In the genomic region with DNA sequence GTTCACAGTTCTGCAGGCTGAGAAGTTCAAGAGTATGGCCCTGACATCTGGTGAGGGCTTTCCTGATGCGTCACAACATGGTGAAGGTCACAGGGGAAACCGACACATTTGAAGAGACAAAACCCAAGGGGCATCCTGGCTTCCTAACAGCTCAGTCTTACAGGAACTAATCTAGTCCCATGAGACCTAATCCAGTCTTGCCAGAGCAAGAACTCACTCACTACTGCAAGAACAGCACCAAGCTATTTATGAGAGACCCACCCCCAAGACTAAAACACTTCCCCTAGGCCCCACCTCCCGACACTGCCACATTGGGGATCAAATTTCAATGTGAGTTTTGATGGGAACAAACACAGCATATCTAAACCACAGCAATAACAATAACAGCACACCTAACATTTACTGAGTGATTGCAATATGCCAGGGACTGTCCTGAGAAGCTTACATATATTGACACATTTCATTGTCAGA, we compare ENCODE assay signal across 19 cellular contexts. TPM values are rescaled to one million over a fixed set of nuclear protein-coding genes. Genes with fewer than 3 reads are reported as not detected.
DNase-seq lines count a peak whose midpoint lies in the region; ATAC-seq, FAIRE-seq and TF ChIP-seq lines count a peak whose summit lies in the region.
"Had no signal": no experiment of that assay in that cellular context is flagged by ENCODE, and none has a peak within 500 bp of the region (broad histone marks: within the 10 kb centered on the region; RNA-seq: fewer than 3 reads in every experiment).

No MANE protein-coding gene starts in this region.

- H2AFZ ChIP-seq in GM12878 (ENCODE audit: control insufficient read depth, low read depth, low read length) = peak overlapping the region; percentile 5; the same call in 1 of the 2 replicates

- no peak overlapping the region for H3K9ac ChIP-seq in GM12878 (ENCODE audit: control insufficient read depth, insufficient read depth, low read length)

- DNase-seq in AG10803 (ENCODE audit: low read depth) = peak; percentile 20
- DNase-seq in NB4 (ENCODE audit: low read depth) = peak; percentile 75
- no peak for DNase-seq in GM12878 (ENCODE audit: low read depth, low spot score)
- no peak for DNase-seq in glutamatergic neuron
- no peak for DNase-seq in glomerular visceral epithelial cell (ENCODE audit: extremely low spot score)
- DNase-seq in activated T-cell treated with anti-CD3 and anti-CD28 coated beads, Interleukin-2, amount 50 U/mL, for 4 hours = no peak
- no peak for DNase-seq in activated CD4-positive, alpha-beta memory T cell treated with anti-CD3 and anti-CD28 coated beads for 36 hours
- DNase-seq: activated CD4-positive, alpha-beta memory T cell treated with anti-CD3 and anti-CD28 coated beads, Interleukin-2, amount 10 ng/mL, durations not matched to agents 7 days and 5 days; adrenal gland; foreskin melanocyte; NCI-H2107; right cardiac atrium; stimulated activated CD4-positive, alpha-beta T cell treated with anti-CD3 and anti-CD28 coated beads, Interleukin-2, amount 100 ng/mL, for 48 hours; thyroid gland had no signal

- FAIRE-seq in GM12878 (lab: Jason Lieb, UNC) = no peak
- FAIRE-seq: GM19239 had no signal

- ATAC-seq in GM12878 (peak; percentile 25; the same call in 1 of the 3 replicates), GM21723 (IDR thresholded peaks at IDR 0.05; ENCODE audit: unreplicated experiment) (no peak)
- no peak for ATAC-seq in activated T-cell treated with anti-CD3 and anti-CD28 coated beads, Interleukin-2, amount 50 U/mL, for 4 hours
- ATAC-seq: right cardiac atrium had no signal

- no peaks in the 10 kb centered on the region for H3K27me3 Mint-ChIP-seq in glutamatergic neuron (ENCODE audit: unreplicated experiment)
- no peaks in the 10 kb centered on the region for H3K27me3 Mint-ChIP-seq in activated T-cell treated with anti-CD3 and anti-CD28 coated beads, Interleukin-2, amount 50 U/mL, for 4 hours (ENCODE audit: low read depth)
- H3K27me3 Mint-ChIP-seq in activated CD4-positive, alpha-beta memory T cell treated with anti-CD3 and anti-CD28 coated beads for 36 hours = no peaks in the 10 kb centered on the region
- H3K27me3 Mint-ChIP-seq: activated CD4-positive, alpha-beta memory T cell treated with anti-CD3 and anti-CD28 coated beads, Interleukin-2, amount 10 ng/mL, durations not matched to agents 7 days and 5 days; dendritic cell treated with granulocyte-macrophage colony-stimulating factor and Interleukin-4, amounts not matched to agents 40 ng/mL and 50 ng/mL, for 4 days had no signal

- RAD21 ChIA-PET in GM12878 (lab: Charles Lee; ENCODE audit: unreplicated experiment) = no interaction called here

- no peaks in the 10 kb centered on the region for H3K36me3 ChIP-seq in GM12878 (ENCODE audit: control insufficient read depth in 2 of 2, insufficient read depth in 2 of 2, low read length in 1 of 2)
- H3K36me3 ChIP-seq: adrenal gland, thyroid gland had no signal

- TF ChIP-seq EP300 in GM12878 (IDR thresholded peaks at IDR 0.05; ENCODE audit: borderline replicate concordance in 1 of 2, control insufficient read depth in 1 of 2, low read depth in 2 of 2, low read length in 2 of 2) = no peak

- no peaks in the 10 kb centered on the region for H3K79me2 ChIP-seq in GM12878 (ENCODE audit: control insufficient read depth, insufficient read depth, low read length)

- H3K4me1 Mint-ChIP-seq in glutamatergic neuron (ENCODE audit: low read depth, unreplicated experiment) = peaks cover 9% of the 10 kb centered on the region
- H3K4me1 Mint-ChIP-seq in activated T-cell treated with anti-CD3 and anti-CD28 coated beads, Interleukin-2, amount 50 U/mL, for 4 hours (ENCODE audit: low read depth) = no peaks in the 10 kb centered on the region
- H3K4me1 Mint-ChIP-seq in activated CD4-positive, alpha-beta memory T cell treated with anti-CD3 and anti-CD28 coated beads for 36 hours (ENCODE audit: low read depth) = no peaks in the 10 kb centered on the region
- H3K4me1 Mint-ChIP-seq: activated CD4-positive, alpha-beta memory T cell treated with anti-CD3 and anti-CD28 coated beads, Interleukin-2, amount 10 ng/mL, durations not matched to agents 7 days and 5 days; neural crest cell had no signal

- CTCF ChIA-PET in GM12878 (lab: Yijun Ruan, JAX) = interaction anchor here (1.0 kb wide), 1 partner anchor 139 kb away, joined by 3 read pairs; no protein-coding TSS in a partner anchor
- CTCF ChIA-PET in activated CD4-positive, alpha-beta memory T cell treated with anti-CD3 and anti-CD28 coated beads for 36 hours (lab: Charles Lee) = no interaction called here

- in situ Hi-C loops in GM12878 (cut with MboI) = no loop called here

- POLR2A ChIA-PET in GM12878 (lab: Charles Lee) = no interaction called here
- POLR2A ChIA-PET in activated CD4-positive, alpha-beta memory T cell treated with anti-CD3 and anti-CD28 coated beads for 36 hours (lab: Charles Lee) = no interaction called here

- TF ChIP-seq CTCF in AG10803 (conservative IDR thresholded peaks at IDR 0.05; ENCODE audit: low read length) (no peak), NB4 (IDR thresholded peaks at IDR 0.05; ENCODE audit: low read depth, low read length) (no peak), GM12878 (IDR thresholded peaks at IDR 0.05 in 2 of 3, conservative IDR thresholded peaks at IDR 0.05 in 1 of 3; ENCODE audit: control insufficient read depth in 2 of 3, extremely low read depth in 1 of 3, insufficient read depth in 1 of 3, low read depth in 3 of 3, low read length in 3 of 3) (no peak), glutamatergic neuron (IDR thresholded peaks at IDR 0.05; ENCODE audit: partially characterized antibody, unreplicated experiment) (no peak)

- H3K36me3 Mint-ChIP-seq in glutamatergic neuron (ENCODE audit: unreplicated experiment) = no peaks in the 10 kb centered on the region
- H3K36me3 Mint-ChIP-seq in activated T-cell treated with anti-CD3 and anti-CD28 coated beads, Interleukin-2, amount 50 U/mL, for 4 hours (ENCODE audit: insufficient read depth) = no peaks in the 10 kb centered on the region
- no peaks in the 10 kb centered on the region for H3K36me3 Mint-ChIP-seq in activated CD4-positive, alpha-beta memory T cell treated with anti-CD3 and anti-CD28 coated beads for 36 hours

- H3K4me3 ChIP-seq in AG10803 (ENCODE audit: low read length) (no peak overlapping the region), NB4 (ENCODE audit: low read depth, low read length) (no peak overlapping the region), GM12878 (no peak overlapping the region)
- H3K4me3 ChIP-seq: adrenal gland, thyroid gland had no signal

- 17% methylated on average over 3 of the region's 3 CpGs for WGBS in GM12878 (ENCODE audit: insufficient coverage, insufficient replicate concordance, low lambda C conversion rate, missing lambda C conversion rate)

- BruUV-seq in GM12878 (replicated peaks; lab: Mats Ljungman, UMichigan) = no TSS peak

- intact Hi-C loops in GM12878 (cut with micrococcal nuclease; ENCODE audit: unreplicated experiment) = no loop called here
- intact Hi-C loops in activated CD4-positive, alpha-beta memory T cell treated with anti-CD3 and anti-CD28 coated beads for 36 hours (cut with micrococcal nuclease) = no loop called here

- no peak for TF ChIP-seq RAD21 in GM12878 (IDR thresholded peaks at IDR 0.05; ENCODE audit: insufficient read depth, low read depth, low read length)

- H3K27ac Mint-ChIP-seq in glutamatergic neuron (ENCODE audit: unreplicated experiment) = peak overlapping the region; percentile 26
- no peak overlapping the region for H3K27ac Mint-ChIP-seq in activated CD4-positive, alpha-beta memory T cell treated with anti-CD3 and anti-CD28 coated beads for 36 hours
- H3K27ac Mint-ChIP-seq: activated CD4-positive, alpha-beta memory T cell treated with anti-CD3 and anti-CD28 coated beads, Interleukin-2, amount 10 ng/mL, durations not matched to agents 7 days and 5 days; activated T-helper 1 cell treated with anti-CD3 and anti-CD28 coated beads, Interleukin-12 subunit alpha, Interleukin-12 subunit beta, Interleukin-2, Interleukin-4 antibody, amounts not matched to agents 30 ng/mL and 10 ng/mL and 1 ng/mL, durations not matched to agents 14 hours and 24 hours and 36 hours; dendritic cell treated with granulocyte-macrophage colony-stimulating factor and Interleukin-4, amounts not matched to agents 40 ng/mL and 50 ng/mL, for 4 days had no signal

- H3K27me3 ChIP-seq in GM12878 (replicated peaks in 1 of 2; ENCODE audit: control insufficient read depth in 2 of 2, insufficient read depth in 2 of 2, low read length in 1 of 2) = no peaks in the 10 kb centered on the region
- H3K27me3 ChIP-seq: adrenal gland, thyroid gland had no signal

- no peak overlapping the region for H3K27ac ChIP-seq in GM12878 (ENCODE audit: control insufficient read depth, insufficient read depth)
- H3K27ac ChIP-seq: adrenal gland, thyroid gland had no signal

- no peak overlapping the region for H3K4me3 Mint-ChIP-seq in glutamatergic neuron (ENCODE audit: unreplicated experiment)
- no peak overlapping the region for H3K4me3 Mint-ChIP-seq in activated T-cell treated with anti-CD3 and anti-CD28 coated beads, Interleukin-2, amount 50 U/mL, for 4 hours
- no peak overlapping the region for H3K4me3 Mint-ChIP-seq in activated CD4-positive, alpha-beta memory T cell treated with anti-CD3 and anti-CD28 coated beads for 36 hours
- H3K4me3 Mint-ChIP-seq: activated CD4-positive, alpha-beta memory T cell treated with anti-CD3 and anti-CD28 coated beads, Interleukin-2, amount 10 ng/mL, durations not matched to agents 7 days and 5 days; activated T-helper 1 cell treated with anti-CD3 and anti-CD28 coated beads, Interleukin-12 subunit alpha, Interleukin-12 subunit beta, Interleukin-2, Interleukin-4 antibody, amounts not matched to agents 30 ng/mL and 10 ng/mL and 1 ng/mL, durations not matched to agents 14 hours and 24 hours and 36 hours; dendritic cell treated with granulocyte-macrophage colony-stimulating factor and Interleukin-4, amounts not matched to agents 40 ng/mL and 50 ng/mL, for 4 days; neural crest cell had no signal

- H3K4me1 ChIP-seq in GM12878 (ENCODE audit: control insufficient read depth, insufficient read depth, low read length) = no peaks in the 10 kb centered on the region
- H3K4me1 ChIP-seq: adrenal gland had no signal

- SMC1A ChIA-PET in GM12878 (lab: Charles Lee; ENCODE audit: uncharacterized antibody, unreplicated experiment) = no interaction called here

- H3K9me3 Mint-ChIP-seq in glutamatergic neuron (ENCODE audit: unreplicated experiment) = no peaks in the 10 kb centered on the region
- no peaks in the 10 kb centered on the region for H3K9me3 Mint-ChIP-seq in activated T-cell treated with anti-CD3 and anti-CD28 coated beads, Interleukin-2, amount 50 U/mL, for 4 hours
- H3K9me3 Mint-ChIP-seq in activated CD4-positive, alpha-beta memory T cell treated with anti-CD3 and anti-CD28 coated beads for 36 hours = no peaks in the 10 kb centered on the region
- H3K9me3 Mint-ChIP-seq: activated CD4-positive, alpha-beta memory T cell treated with anti-CD3 and anti-CD28 coated beads, Interleukin-2, amount 10 ng/mL, durations not matched to agents 7 days and 5 days; activated T-helper 1 cell treated with anti-CD3 and anti-CD28 coated beads, Interleukin-12 subunit alpha, Interleukin-12 subunit beta, Interleukin-2, Interleukin-4 antibody, amounts not matched to agents 30 ng/mL and 10 ng/mL and 1 ng/mL, durations not matched to agents 14 hours and 24 hours and 36 hours; dendritic cell treated with granulocyte-macrophage colony-stimulating factor and Interleukin-4, amounts not matched to agents 40 ng/mL and 50 ng/mL, for 4 days; neural crest cell had no signal

- H3K9me3 ChIP-seq in GM12878 (replicated peaks; ENCODE audit: control insufficient read depth, insufficient read depth, low read length) = no peaks in the 10 kb centered on the region
- H3K9me3 ChIP-seq: adrenal gland, thyroid gland had no signal

- no peak for TF ChIP-seq POLR2A in NB4 (IDR thresholded peaks at IDR 0.05; ENCODE audit: extremely low read depth, insufficient read length)
- no peak for TF ChIP-seq POLR2A in GM12878 (IDR thresholded peaks at IDR 0.05; ENCODE audit: low read depth, low read length)

- H3K4me2 ChIP-seq in GM12878 (ENCODE audit: control insufficient read depth, insufficient read depth) = no peak overlapping the region

- no peaks in the 10 kb centered on the region for H4K20me1 ChIP-seq in GM12878 (ENCODE audit: control insufficient read depth, insufficient read depth)

RNA-seq across cellular contexts. Expression of a gene that starts 46.6 kb away (rescaled TPM):
- 1.0 and 1.1 TPM in 2 replicates for total RNA-seq in GM12878 (2013; cell fraction: nucleolus; rRNA removed)
- total RNA-seq in GM12878 (2014; rRNA removed) (0.73 and 1.1 TPM in 2 replicates), GM12878 (2014; rRNA removed; fragmentation: Illumina TruSeq; extraction: Trizol) (0.18 and 0.27 TPM in 2 replicates), GM12878 (2021) (0.48 and 0.59 TPM in 2 replicates), glutamatergic neuron (ENCODE audit: unreplicated experiment) (1.4 TPM)
- polyA plus RNA-seq in GM12878 (2011; ENCODE audit: low read depth) = 1.3 TPM
- polyA plus RNA-seq in GM12878 (2011; rRNA removed) (0.58 and 0.75 TPM in 2 replicates), GM12878 (2014; fragmentation: Illumina TruSeq; extraction: Trizol) (0.47 and 0.76 TPM in 2 replicates), GM12878 (2014; fragmentation: Nextera tagmentation; extraction: Ambion mirVana) (under 1 TPM; 0.06 to 0.33 TPM), GM12878 (2014; rRNA removed) (0.79 and 0.86 TPM in 2 replicates), GM12878 (2016; fragmentation: Nextera tagmentation; extraction: Ambion mirVana) (under 1 TPM; 0.82 to 0.98 TPM)
- polyA plus RNA-seq in GM12878 (2011; cell fraction: cytosol; rRNA removed) = 0.52 and 0.59 TPM in 2 replicates
- 2.4 and 3.6 TPM in 2 replicates for polyA plus RNA-seq in GM12878 (2011; cell fraction: nucleus; rRNA removed)
- polyA plus RNA-seq in GM12878 (2012) = 2.0 and 3.1 TPM in 2 replicates
- 0.31 and 0.66 TPM in 2 replicates for polyA minus RNA-seq in GM12878 (2011; rRNA and poly(A)+ RNA removed)
- polyA minus RNA-seq in GM12878 (2011; cell fraction: cytosol; rRNA and poly(A)+ RNA removed) = 0.73 and 1.3 TPM in 2 replicates
- polyA minus RNA-seq in GM12878 (2011; cell fraction: nucleus; rRNA and poly(A)+ RNA removed) = 0.73 and 1.1 TPM in 2 replicates
- under 1 TPM; 0.13 to 0.53 (median 0.19) TPM for total RNA-seq in activated T-cell treated with anti-CD3 and anti-CD28 coated beads, Interleukin-2, amount 50 U/mL, for 4 hours
- total RNA-seq in activated CD4-positive, alpha-beta memory T cell treated with anti-CD3 and anti-CD28 coated beads for 36 hours = under 1 TPM; 0.34 to 0.55 TPM
- total RNA-seq: activated T-helper 1 cell treated with anti-CD3 and anti-CD28 coated beads, Interleukin-12 subunit alpha, Interleukin-12 subunit beta, Interleukin-2, Interleukin-4 antibody, amounts not matched to agents 30 ng/mL and 10 ng/mL and 1 ng/mL, durations not matched to agents 14 hours and 24 hours and 36 hours had no signal

Comparison
In these comparisons a context has a peak if more than half of its experiments do, and no peak if none do; other contexts are left out.
1. DNase-seq: peak in AG10803 (single experiment) and NB4 (single experiment); none in GM12878 (single experiment), glutamatergic neuron (single experiment), glomerular visceral epithelial cell (single experiment), activated T-cell treated with anti-CD3 and anti-CD28 coated beads, Interleukin-2, amount 50 U/mL, for 4 hours (single experiment) and activated CD4-positive, alpha-beta memory T cell treated with anti-CD3 and anti-CD28 coated beads for 36 hours (single experiment).